In the genomic region with DNA sequence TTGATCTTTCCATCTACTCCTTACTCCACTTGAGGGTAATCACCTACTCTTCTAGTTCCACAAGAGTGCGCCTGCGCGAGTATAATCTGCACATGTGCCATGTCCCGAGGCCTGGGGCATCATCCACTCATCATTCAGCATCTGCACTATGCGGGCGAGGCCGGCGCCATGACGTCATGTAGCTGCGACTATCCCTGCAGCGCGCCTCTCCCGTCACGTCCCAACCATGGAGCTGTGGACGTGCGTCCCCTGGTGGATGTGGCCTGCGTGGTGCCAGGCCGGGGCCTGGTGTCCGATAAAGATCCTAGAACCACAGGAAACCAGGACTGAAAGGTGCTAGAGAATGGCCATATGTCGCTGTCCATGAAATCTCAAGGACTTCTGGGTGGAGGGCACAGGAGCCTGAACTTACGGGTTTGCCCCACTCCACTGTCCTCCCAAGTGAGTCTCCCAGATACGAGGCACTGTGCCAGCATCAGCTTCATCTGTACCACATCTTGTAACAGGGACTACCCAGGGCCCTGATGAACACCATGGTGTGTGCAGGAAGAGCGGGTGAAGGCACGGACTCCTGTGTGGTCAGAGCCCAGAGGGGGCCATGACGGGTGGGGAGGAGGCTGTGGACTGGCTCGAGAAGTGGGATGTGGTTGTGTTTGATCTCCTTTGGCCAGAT, we compare ENCODE assay signal across 11 cellular contexts. TPM values are rescaled to one million over a fixed set of nuclear protein-coding genes. Genes with fewer than 3 reads are reported as not detected.
DNase-seq lines count a peak whose midpoint lies in the region.
"Had no signal": no experiment of that assay in that cellular context is flagged by ENCODE, and none has a peak within 500 bp of the region (broad histone marks: within the 10 kb centered on the region; RNA-seq: fewer than 3 reads in every experiment).

No MANE protein-coding gene starts in this region.

- no peaks in the 10 kb centered on the region for H3K4me1 Mint-ChIP-seq in activated T-helper 1 cell treated with anti-CD3 and anti-CD28 coated beads, Interleukin-12 subunit alpha, Interleukin-12 subunit beta, Interleukin-2, Interleukin-4 antibody, amounts not matched to agents 30 ng/mL and 10 ng/mL and 1 ng/mL, durations not matched to agents 14 hours and 24 hours and 36 hours (ENCODE audit: low read depth)

- H3K4me3 Mint-ChIP-seq in activated T-helper 1 cell treated with anti-CD3 and anti-CD28 coated beads, Interleukin-12 subunit alpha, Interleukin-12 subunit beta, Interleukin-2, Interleukin-4 antibody, amounts not matched to agents 30 ng/mL and 10 ng/mL and 1 ng/mL, durations not matched to agents 14 hours and 24 hours and 36 hours: no peak overlapping the region

- H3K36me3 Mint-ChIP-seq in activated T-helper 1 cell treated with anti-CD3 and anti-CD28 coated beads, Interleukin-12 subunit alpha, Interleukin-12 subunit beta, Interleukin-2, Interleukin-4 antibody, amounts not matched to agents 30 ng/mL and 10 ng/mL and 1 ng/mL, durations not matched to agents 14 hours and 24 hours and 36 hours (ENCODE audit: low read depth): no peaks in the 10 kb centered on the region

- intact Hi-C loops in activated T-helper 1 cell treated with anti-CD3 and anti-CD28 coated beads, Interleukin-12 subunit alpha, Interleukin-12 subunit beta, Interleukin-2, Interleukin-4 antibody, amounts not matched to agents 30 ng/mL and 10 ng/mL and 1 ng/mL, durations not matched to agents 14 hours and 24 hours and 36 hours (cut with micrococcal nuclease): no loop called here

- peak; percentile 35 to 50 for DNase-seq in activated CD4-positive, alpha-beta T cell treated with anti-CD3 and anti-CD28 coated beads, Interleukin-2, amount 50 U/mL, for 48 hours
- no peak for DNase-seq in activated CD4-positive, alpha-beta T cell treated with anti-CD3 and anti-CD28 coated beads for 4 hours
- DNase-seq in NCI-H774 (lab: John Stamatoyannopoulos, UW) (peak; percentile 11), dermis blood vessel endothelial cell (peak; percentile 38), T1000 (lab: John Stamatoyannopoulos, UW) (no peak), NAMALWA (ENCODE audit: low spot score) (no peak)
- peak; percentile 11 to 30 for DNase-seq in stimulated activated CD8-positive, alpha-beta memory T cell treated with anti-CD3 and anti-CD28 coated beads, Interleukin-2, amount 100 ng/mL, for 48 hours (ENCODE audit: low read depth in 2 of 2)
- DNase-seq in activated T-helper 1 cell treated with anti-CD3 and anti-CD28 coated beads, Interleukin-12 subunit alpha, Interleukin-12 subunit beta, Interleukin-2, Interleukin-4 antibody, amounts not matched to agents 30 ng/mL and 10 ng/mL and 1 ng/mL, durations not matched to agents 14 hours and 24 hours and 36 hours (ENCODE audit: low spot score): no peak
- DNase-seq: activated effector memory CD4-positive, alpha-beta T cell treated with anti-CD3 and anti-CD28 coated beads, Interleukin-2, amount 50 U/mL, for 16 hours; left ventricle myocardium inferior; NCI-H1105 had no signal

- no peak overlapping the region for H3K27ac Mint-ChIP-seq in activated T-helper 1 cell treated with anti-CD3 and anti-CD28 coated beads, Interleukin-12 subunit alpha, Interleukin-12 subunit beta, Interleukin-2, Interleukin-4 antibody, amounts not matched to agents 30 ng/mL and 10 ng/mL and 1 ng/mL, durations not matched to agents 14 hours and 24 hours and 36 hours

- H3K9me3 Mint-ChIP-seq in activated T-helper 1 cell treated with anti-CD3 and anti-CD28 coated beads, Interleukin-12 subunit alpha, Interleukin-12 subunit beta, Interleukin-2, Interleukin-4 antibody, amounts not matched to agents 30 ng/mL and 10 ng/mL and 1 ng/mL, durations not matched to agents 14 hours and 24 hours and 36 hours: no peaks in the 10 kb centered on the region

- peaks cover 17% of the 10 kb centered on the region for H3K27me3 Mint-ChIP-seq in activated T-helper 1 cell treated with anti-CD3 and anti-CD28 coated beads, Interleukin-12 subunit alpha, Interleukin-12 subunit beta, Interleukin-2, Interleukin-4 antibody, amounts not matched to agents 30 ng/mL and 10 ng/mL and 1 ng/mL, durations not matched to agents 14 hours and 24 hours and 36 hours (ENCODE audit: insufficient read depth)

RNA-seq across cellular contexts. Expression of gene KLK2, which starts 2.7 kb away (rescaled TPM):
- 0.14 TPM in 1 of 2 replicates, not detected in the other for total RNA-seq in dermis blood vessel endothelial cell
- not detected in 2 replicates for total RNA-seq in activated T-helper 1 cell treated with anti-CD3 and anti-CD28 coated beads, Interleukin-12 subunit alpha, Interleukin-12 subunit beta, Interleukin-2, Interleukin-4 antibody, amounts not matched to agents 30 ng/mL and 10 ng/mL and 1 ng/mL, durations not matched to agents 14 hours and 24 hours and 36 hours
- total RNA-seq: left ventricle myocardium inferior had no signal

RNA-seq across cellular contexts. Expression of gene KLK3, which starts 15.8 kb away (rescaled TPM):
- total RNA-seq in dermis blood vessel endothelial cell: not detected in 2 replicates
- not detected in 2 replicates for total RNA-seq in activated T-helper 1 cell treated with anti-CD3 and anti-CD28 coated beads, Interleukin-12 subunit alpha, Interleukin-12 subunit beta, Interleukin-2, Interleukin-4 antibody, amounts not matched to agents 30 ng/mL and 10 ng/mL and 1 ng/mL, durations not matched to agents 14 hours and 24 hours and 36 hours
- total RNA-seq: left ventricle myocardium inferior had no signal

RNA-seq across cellular contexts. Expression of gene KLK15, which starts 37.2 kb away (rescaled TPM):
- total RNA-seq in dermis blood vessel endothelial cell: not detected in 2 replicates
- total RNA-seq in activated T-helper 1 cell treated with anti-CD3 and anti-CD28 coated beads, Interleukin-12 subunit alpha, Interleukin-12 subunit beta, Interleukin-2, Interleukin-4 antibody, amounts not matched to agents 30 ng/mL and 10 ng/mL and 1 ng/mL, durations not matched to agents 14 hours and 24 hours and 36 hours: not detected in 2 replicates
- total RNA-seq: left ventricle myocardium inferior had no signal

RNA-seq across cellular contexts. Expression of gene KLK4, which starts 40.6 kb away (rescaled TPM):
- total RNA-seq in dermis blood vessel endothelial cell: not detected in 2 replicates
- not detected in 2 replicates for total RNA-seq in activated T-helper 1 cell treated with anti-CD3 and anti-CD28 coated beads, Interleukin-12 subunit alpha, Interleukin-12 subunit beta, Interleukin-2, Interleukin-4 antibody, amounts not matched to agents 30 ng/mL and 10 ng/mL and 1 ng/mL, durations not matched to agents 14 hours and 24 hours and 36 hours
- total RNA-seq: left ventricle myocardium inferior had no signal

RNA-seq across cellular contexts. Expression of gene KLK1, which starts 47.0 kb away (rescaled TPM):
- not detected in 2 replicates for total RNA-seq in dermis blood vessel endothelial cell
- 2.5 and 3.4 TPM in 2 replicates for total RNA-seq in activated T-helper 1 cell treated with anti-CD3 and anti-CD28 coated beads, Interleukin-12 subunit alpha, Interleukin-12 subunit beta, Interleukin-2, Interleukin-4 antibody, amounts not matched to agents 30 ng/mL and 10 ng/mL and 1 ng/mL, durations not matched to agents 14 hours and 24 hours and 36 hours

Comparison
In these comparisons a context has a peak if more than half of its experiments do, and no peak if none do; other contexts are left out.
1. DNase-seq: peak in activated CD4-positive, alpha-beta T cell treated with anti-CD3 and anti-CD28 coated beads, Interleukin-2, amount 50 U/mL, for 48 hours (2 of 2), NCI-H774 (single experiment), dermis blood vessel endothelial cell (single experiment) and stimulated activated CD8-positive, alpha-beta memory T cell treated with anti-CD3 and anti-CD28 coated beads, Interleukin-2, amount 100 ng/mL, for 48 hours (2 of 2); none in activated CD4-positive, alpha-beta T cell treated with anti-CD3 and anti-CD28 coated beads for 4 hours (0 of 2), T1000 (single experiment), activated T-helper 1 cell treated with anti-CD3 and anti-CD28 coated beads, Interleukin-12 subunit alpha, Interleukin-12 subunit beta, Interleukin-2, Interleukin-4 antibody, amounts not matched to agents 30 ng/mL and 10 ng/mL and 1 ng/mL, durations not matched to agents 14 hours and 24 hours and 36 hours (single experiment) and NAMALWA (single experiment).